In genomic region chr20:44135811-44136204, GRCh38 we compare ENCODE assay signal across 1 cellular context.
TF ChIP-seq lines count a peak whose summit lies in the region.

No MANE protein-coding gene starts in this region.

TF ChIP-seq in IMR-90, 13 proteins besides CTCF, POLR2A, EP300 and RAD21:
- TF ChIP-seq MAZ (IDR thresholded peaks at IDR 0.05; ENCODE audit: borderline replicate concordance, low read depth, low read length) (no peak), FOS (IDR thresholded peaks at IDR 0.05; ENCODE audit: low read depth, low read length) (no peak), RFX5 (IDR thresholded peaks at IDR 0.05; ENCODE audit: low read depth, low read length) (no peak), BHLHE40 (IDR thresholded peaks at IDR 0.05; ENCODE audit: low read depth, low read length) (no peak), NFE2L2 (IDR thresholded peaks at IDR 0.05; ENCODE audit: low read depth, low read length) (no peak), ELK1 (IDR thresholded peaks at IDR 0.05; ENCODE audit: borderline replicate concordance, low read depth, low read length) (no peak), SMC3 (IDR thresholded peaks at IDR 0.05; ENCODE audit: low read depth, low read length) (no peak), CEBPB (IDR thresholded peaks at IDR 0.05; ENCODE audit: low read depth, low read length) (no peak), MAFK (IDR thresholded peaks at IDR 0.05; ENCODE audit: low read depth, low read length) (no peak), RCOR1 (IDR thresholded peaks at IDR 0.05; ENCODE audit: insufficient replicate concordance, low read length) (no peak), USF2 (IDR thresholded peaks at IDR 0.05; ENCODE audit: low read depth, low read length) (no peak), MXI1 (IDR thresholded peaks at IDR 0.05; ENCODE audit: borderline replicate concordance, low read depth, low read length) (no peak), CHD1 (IDR thresholded peaks at IDR 0.05; ENCODE audit: low read depth, low read length) (no peak)
